Comparison of ENCODE assay signal across 15 cellular contexts in the genomic region with DNA sequence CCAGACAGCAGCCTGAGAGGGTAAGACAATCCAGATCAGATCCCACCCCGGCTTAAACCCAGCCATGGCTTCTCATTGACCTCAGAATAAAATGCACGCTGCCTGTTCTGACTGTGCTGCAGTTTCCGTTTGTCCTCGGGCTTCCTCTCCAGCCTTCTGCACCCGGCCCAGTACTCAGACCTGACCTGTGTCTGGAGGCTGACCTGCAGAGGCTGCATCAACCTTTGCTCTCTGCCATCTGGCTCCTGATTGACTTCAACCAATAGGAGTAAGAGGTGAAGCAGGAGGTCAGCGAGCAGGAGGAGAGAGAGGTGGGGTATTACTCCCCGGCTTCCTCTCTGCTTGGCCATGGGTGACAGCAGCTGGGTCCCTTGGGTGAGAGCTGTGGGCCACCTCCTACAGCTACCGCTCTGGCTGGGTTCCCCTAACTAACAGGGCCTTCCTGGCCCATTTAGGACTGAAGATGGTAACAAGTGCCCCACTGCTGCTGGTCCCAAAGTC. TPM values are rescaled to one million over a fixed set of nuclear protein-coding genes. Genes with fewer than 3 reads are reported as not detected.
DNase-seq lines count a peak whose midpoint lies in the region; ATAC-seq and TF ChIP-seq lines count a peak whose summit lies in the region.
"Had no signal": no experiment of that assay in that cellular context is flagged by ENCODE, and none has a peak within 500 bp of the region (broad histone marks: within the 10 kb centered on the region; RNA-seq: fewer than 3 reads in every experiment).

No MANE protein-coding gene starts in this region.

- no CpG with 5 or more reads among the region's 8 CpGs for WGBS in H9 (ENCODE audit: extremely low coverage, insufficient read length, low lambda C conversion rate)
- WGBS in trophoblast cell (ENCODE audit: extremely low coverage, insufficient coverage, insufficient read length) = no CpG with 5 or more reads among the region's 8 CpGs

- peaks cover 3 to 13% of the 10 kb centered on the region in 2 experiments; a peak in 3 of 4 replicates for H3K4me1 Mint-ChIP-seq in H9

- H3K18ac ChIP-seq in H9 (ENCODE audit: insufficient read length, low read depth, low read length) = no peak overlapping the region
- H3K18ac ChIP-seq in trophoblast cell (ENCODE audit: low read length) = no peak overlapping the region

- H3K9me3 ChIP-seq in H9 (ENCODE audit: control insufficient read depth, low read depth, low read length) (no peaks in the 10 kb centered on the region), trophoblast cell (ENCODE audit: insufficient read depth, low read depth, low read length) (peaks cover 2% of the 10 kb centered on the region)

- H2BK120ac ChIP-seq in H9 (ENCODE audit: low read depth, low read length, poor library complexity, severe bottlenecking) (no peak overlapping the region), trophoblast cell (ENCODE audit: insufficient read depth, low read length, poor library complexity) (no peak overlapping the region)

- no peak overlapping the region for H3T11ph ChIP-seq in H9 (ENCODE audit: low read length)

- H3K9me3 Mint-ChIP-seq in H9 = peaks cover 3 to 5% of the 10 kb centered on the region in 2 experiments; a peak in 4 of 5 replicates

- H3K27ac ChIP-seq in H9 (ENCODE audit: insufficient read length, low read depth, low read length) (no peak overlapping the region), trophoblast cell (ENCODE audit: low read depth, low read length) (no peak overlapping the region)

- no peak for TF ChIP-seq CTCF in H9 (conservative IDR thresholded peaks at IDR 0.05)

- no peak overlapping the region for H4K91ac ChIP-seq in H9 (ENCODE audit: insufficient read length, low read depth, low read length)
- H4K91ac ChIP-seq in trophoblast cell (ENCODE audit: low read depth, low read length) = no peak overlapping the region

- DNase-seq in H9 (no peak), trophoblast cell (no peak), GOT3 (lab: John Stamatoyannopoulos, UW) (no peak), DMS53 (lab: John Stamatoyannopoulos, UW) (no peak)
- DNase-seq in activated CD4-positive, CD25-positive, alpha-beta regulatory T cell treated with anti-CD3 and anti-CD28 coated beads, Interleukin-2, amount 50 U/mL, for 72 hours = no peak
- DNase-seq in activated CD4-positive, alpha-beta T cell treated with anti-CD3 and anti-CD28 coated beads for 1 hour = no peak
- DNase-seq: anterior cingulate cortex; effector CD8-positive, alpha-beta T cell; glutamatergic neuron; NCI-H2081 treated with DMSO at 0.1 percent for 48 hours; occipital lobe; PC-3 had no signal

- H3K9ac ChIP-seq in H9 (ENCODE audit: extremely low read depth, insufficient read length, low read length) (no peak overlapping the region), trophoblast cell (ENCODE audit: low read length) (no peak overlapping the region)

- peak overlapping the region; percentile 36 for H3K4me3 ChIP-seq in trophoblast cell (ENCODE audit: low read depth, low read length)

- peaks cover 15% of the 10 kb centered on the region for H3K27me3 Mint-ChIP-seq in H9 (ENCODE audit: low read depth)

- H3K79me2 ChIP-seq in H9 (ENCODE audit: insufficient read depth, low read length) = no peaks in the 10 kb centered on the region
- no peaks in the 10 kb centered on the region for H3K79me2 ChIP-seq in trophoblast cell (ENCODE audit: control insufficient read depth, insufficient read depth, low read length, poor library complexity)

- H2AFZ ChIP-seq in H9 (ENCODE audit: low read length) (no peak overlapping the region), trophoblast cell (ENCODE audit: insufficient read depth, low read length, poor library complexity) (no peak overlapping the region)

- no peak overlapping the region for H4K5ac ChIP-seq in H9 (ENCODE audit: insufficient read length, low read depth, low read length)

- H4K8ac ChIP-seq in H9 (replicated peaks; ENCODE audit: insufficient read length, low read depth, low read length) (no peak overlapping the region), trophoblast cell (ENCODE audit: low read depth, low read length) (no peak overlapping the region)

- H2BK12ac ChIP-seq in H9 (ENCODE audit: insufficient read length, low read depth, low read length) (no peak overlapping the region), trophoblast cell (ENCODE audit: low read length) (no peak overlapping the region)

- H3K79me1 ChIP-seq in H9 (ENCODE audit: insufficient read depth, low read depth, low read length, poor library complexity, severe bottlenecking) (no peaks in the 10 kb centered on the region), trophoblast cell (ENCODE audit: low read length) (no peaks in the 10 kb centered on the region)

- H2BK5ac ChIP-seq in H9 (ENCODE audit: insufficient read length, low read length) = no peak overlapping the region
- H2BK5ac ChIP-seq in trophoblast cell (ENCODE audit: low read depth, low read length, poor library complexity) = no peak overlapping the region

- H3K4me3 Mint-ChIP-seq in H9 = no peak overlapping the region

- H3K27ac Mint-ChIP-seq in H9 = peak overlapping the region; percentile 18 to 84 (median 64); a peak in 3 of 7 replicates

- no peaks in the 10 kb centered on the region for H3K23me2 ChIP-seq in H9 (ENCODE audit: insufficient read length, low read depth, low read length, poor library complexity, severe bottlenecking)

- ATAC-seq in GM18909 (IDR thresholded peaks at IDR 0.05; ENCODE audit: poor library complexity, unreplicated experiment) = peak; percentile 73
- ATAC-seq in HG03571 (IDR thresholded peaks at IDR 0.05; ENCODE audit: unreplicated experiment) = peak; percentile 77
- ATAC-seq: PC-3 had no signal

- H3K4me1 ChIP-seq in H9 (ENCODE audit: insufficient read depth, low read length) = no peaks in the 10 kb centered on the region
- peaks cover 0 to 2% of the 10 kb centered on the region in 2 experiments for H3K4me1 ChIP-seq in trophoblast cell (ENCODE audit: control insufficient read depth in 1 of 2, insufficient read depth in 2 of 2, low read length in 2 of 2)

- H3K36me3 Mint-ChIP-seq in H9 (ENCODE audit: insufficient read depth in 1 of 3, low read depth in 3 of 3) = no peaks in the 10 kb centered on the region; a peak in 1 of 7 replicates

- H3K4ac ChIP-seq in H9 (ENCODE audit: low read depth, low read length) (no peak overlapping the region), trophoblast cell (ENCODE audit: low read depth, low read length) (no peak overlapping the region)

- no peak overlapping the region for H2BK15ac ChIP-seq in H9 (ENCODE audit: low read depth, low read length)

- H2BK20ac ChIP-seq in H9 (ENCODE audit: low read depth, low read length, poor library complexity, severe bottlenecking) = no peak overlapping the region

- H3K14ac ChIP-seq in H9 (ENCODE audit: insufficient read depth, low read length) (no peak overlapping the region; the same call in 1 of the 2 replicates), trophoblast cell (ENCODE audit: low read length) (no peak overlapping the region)

- no peaks in the 10 kb centered on the region for H3K36me3 ChIP-seq in trophoblast cell (ENCODE audit: control insufficient read depth in 1 of 2, insufficient read depth in 2 of 2, low read length in 2 of 2)

- H3K23ac ChIP-seq in H9 (ENCODE audit: insufficient read length, low read depth, low read length) (no peak overlapping the region), trophoblast cell (ENCODE audit: low read length) (no peak overlapping the region)

- no peak overlapping the region for H3K4me2 ChIP-seq in H9 (ENCODE audit: insufficient read depth, insufficient read length, low read length)
- no peak overlapping the region for H3K4me2 ChIP-seq in trophoblast cell (ENCODE audit: low read length)

- H4K20me1 ChIP-seq in H9 (ENCODE audit: control insufficient read depth, insufficient read depth, insufficient read length) = no peaks in the 10 kb centered on the region

- no peak overlapping the region for H4K12ac ChIP-seq in trophoblast cell (ENCODE audit: low read depth, low read length)

- H3K27me3 ChIP-seq in H9 (ENCODE audit: insufficient read depth, low read length) (no peaks in the 10 kb centered on the region), trophoblast cell (ENCODE audit: insufficient read depth, low read length) (no peaks in the 10 kb centered on the region)

- no peak overlapping the region for H3K56ac ChIP-seq in H9 (ENCODE audit: insufficient read length, low read depth, low read length)

- no peak overlapping the region for H2AK5ac ChIP-seq in H9 (ENCODE audit: insufficient read length, low read length)
- H2AK5ac ChIP-seq in trophoblast cell (ENCODE audit: low read length) = no peak overlapping the region

RNA-seq across cellular contexts. Expression of a gene that starts 46.7 kb away (rescaled TPM):
- not detected in 2 replicates for total RNA-seq in H9 (2021)
- polyA plus RNA-seq in trophoblast cell (2013) = not detected in 2 replicates
- total RNA-seq: lower leg skin, occipital lobe, PC-3 had no signal
